In genomic region chr22:23280356-23281052, GRCh38 we compare ENCODE assay signal across 14 cellular contexts.
DNase-seq lines count a peak whose midpoint lies in the region; ATAC-seq, FAIRE-seq and TF ChIP-seq lines count a peak whose summit lies in the region.
"Had no signal": no experiment of that assay in that cellular context is flagged by ENCODE, and none has a peak within 500 bp of the region (broad histone marks: within the 10 kb centered on the region; RNA-seq: fewer than 3 reads in every experiment).

No MANE protein-coding gene starts in this region.

- WGBS in heart left ventricle, 4 donors = 93 to 98% (median 94%) methylated on average over 7 to 13 of the region's 13 CpGs

- FAIRE-seq in urothelium cell line (lab: Jason Lieb, UNC) = peak; percentile 30
- FAIRE-seq: D721Med had no signal

- H3K27me3 Mint-ChIP-seq in activated naive CD4-positive, alpha-beta T cell treated with anti-CD3 and anti-CD28 coated beads for 36 hours (ENCODE audit: low read depth) = no peaks in the 10 kb centered on the region
- H3K27me3 Mint-ChIP-seq in MCF 10A (ENCODE audit: insufficient read depth, unreplicated experiment) = no peaks in the 10 kb centered on the region

- H3K9ac ChIP-seq in mucosa of stomach (ENCODE audit: low read length) = peak overlapping the region; percentile 52

- H3K27ac ChIP-seq in heart left ventricle = peak overlapping the region in 2 of 12 donors; percentile 66 to 82
- no peak overlapping the region for H3K27ac ChIP-seq in gastrocnemius medialis

- intact Hi-C loops in activated naive CD4-positive, alpha-beta T cell treated with anti-CD3 and anti-CD28 coated beads for 36 hours (cut with micrococcal nuclease) = loop anchor here (5.0 to 10.0 kb wide), 2 partner anchors 38 to 326 kb away; no protein-coding TSS in a partner anchor
- intact Hi-C loops in MCF 10A (cut with micrococcal nuclease) = no loop called here
- intact Hi-C loops in heart left ventricle (cut with DNase I) = loop anchor here in 9 of 10 donors (1.0 to 10.0 kb wide), 6 partner anchors 101 to 326 kb away; no protein-coding TSS in a partner anchor
- intact Hi-C loops in gastrocnemius medialis (cut with DNase I; ENCODE audit: low total_unique reads) = no loop called here

- H3K36me3 ChIP-seq in mucosa of stomach (ENCODE audit: control insufficient read depth, insufficient read depth, low read length) (peaks cover 5% of the 10 kb centered on the region), heart left ventricle (peaks cover 0 to 41% (median 23%) of the 10 kb centered on the region in 9 donors), gastrocnemius medialis (no peaks in the 10 kb centered on the region)
- H3K36me3 ChIP-seq: colonic mucosa had no signal

- H3K36me3 Mint-ChIP-seq in activated naive CD4-positive, alpha-beta T cell treated with anti-CD3 and anti-CD28 coated beads for 36 hours (ENCODE audit: low read depth) = peaks cover 8% of the 10 kb centered on the region
- peaks cover 34% of the 10 kb centered on the region for H3K36me3 Mint-ChIP-seq in MCF 10A (ENCODE audit: insufficient read depth, unreplicated experiment)

- no peak for TF ChIP-seq CTCF in MCF 10A (IDR thresholded peaks at IDR 0.05; ENCODE audit: unreplicated experiment)
- TF ChIP-seq CTCF in heart left ventricle (IDR thresholded peaks at IDR 0.05) = no peak
- no peak for TF ChIP-seq CTCF in gastrocnemius medialis (IDR thresholded peaks at IDR 0.05 in 4 of 5, conservative IDR thresholded peaks at IDR 0.05 in 1 of 5)

- POLR2A ChIA-PET in MCF 10A (lab: Yijun Ruan, JAX) = interaction anchor here (2.4 to 2.8 kb wide), 2 partner anchors 54 to 100 kb away, joined by 13 to 18 read pairs; partner anchors contain the start of gene BCR

- in situ Hi-C loops in gastrocnemius medialis (cut with MboI; ENCODE audit: low sequenced_read_pairs in 4 of 4) = loop anchor here in 2 of 4 donors (5.0 to 25.0 kb wide), 2 partner anchors 103 to 318 kb away; no protein-coding TSS in a partner anchor

- H3K9me3 ChIP-seq in mucosa of stomach (ENCODE audit: control insufficient read depth, low read length) (no peaks in the 10 kb centered on the region), heart left ventricle (no peaks in the 10 kb centered on the region), gastrocnemius medialis (no peaks in the 10 kb centered on the region)
- H3K9me3 ChIP-seq: colonic mucosa had no signal

- no TSS peak for BruUV-seq in MCF 10A (replicated peaks; lab: Mats Ljungman, UMichigan)

- H3K27me3 ChIP-seq in mucosa of stomach (ENCODE audit: control insufficient read depth, insufficient read depth, low read length) = no peaks in the 10 kb centered on the region
- H3K27me3 ChIP-seq in heart left ventricle = no peaks in the 10 kb centered on the region
- H3K27me3 ChIP-seq in gastrocnemius medialis = no peaks in the 10 kb centered on the region
- H3K27me3 ChIP-seq: colonic mucosa had no signal

- CTCF ChIA-PET in activated naive CD4-positive, alpha-beta T cell treated with anti-CD3 and anti-CD28 coated beads for 36 hours (lab: Charles Lee) = interaction anchor here (11.5 kb wide), 1 partner anchor 103 kb away, joined by 167 read pairs; the partner anchor contains the start of gene BCR
- CTCF ChIA-PET in MCF 10A (lab: Yijun Ruan, JAX) = interaction anchor here (0.7 to 3.9 kb wide), 7 partner anchors 9 to 107 kb away, joined by 3 to 35 read pairs (median 9); partner anchors contain the start of gene BCR

- H3K4me3 ChIP-seq in mucosa of stomach (ENCODE audit: low read length) (no peak overlapping the region), heart left ventricle (no peak overlapping the region), gastrocnemius medialis (no peak overlapping the region)
- H3K4me3 ChIP-seq: colonic mucosa had no signal

- no peak overlapping the region for H3K4me3 Mint-ChIP-seq in activated naive CD4-positive, alpha-beta T cell treated with anti-CD3 and anti-CD28 coated beads for 36 hours
- no peak overlapping the region for H3K4me3 Mint-ChIP-seq in MCF 10A (ENCODE audit: unreplicated experiment)

- H3K4me1 ChIP-seq in mucosa of stomach (ENCODE audit: control insufficient read depth, insufficient read depth, low read length) (peaks cover 49% of the 10 kb centered on the region), heart left ventricle (peaks cover 0 to 33% (median 19%) of the 10 kb centered on the region in 12 donors), gastrocnemius medialis (peaks cover 0 to 4% of the 10 kb centered on the region in 2 donors)

- peak overlapping the region; percentile 38 for H3K27ac Mint-ChIP-seq in activated naive CD4-positive, alpha-beta T cell treated with anti-CD3 and anti-CD28 coated beads for 36 hours
- peak overlapping the region; percentile 89 for H3K27ac Mint-ChIP-seq in MCF 10A (ENCODE audit: low read depth, unreplicated experiment)

- no peak for DNase-seq in activated naive CD4-positive, alpha-beta T cell treated with anti-CD3 and anti-CD28 coated beads for 36 hours
- no peak for DNase-seq in activated naive CD4-positive, alpha-beta T cell (lab: John Stamatoyannopoulos, UW)
- DNase-seq in MCF 10A (ENCODE audit: unreplicated experiment) (no peak), urothelium cell line (ENCODE audit: low spot score) (no peak), pons (ENCODE audit: low spot score) (no peak), heart left ventricle (no peak), gastrocnemius medialis (no peak)
- DNase-seq: colonic mucosa, H7, midbrain, NCI-H2171 treated with DMSO at 0.1 percent for 48 hours, retina had no signal

- H3K9me3 Mint-ChIP-seq in activated naive CD4-positive, alpha-beta T cell treated with anti-CD3 and anti-CD28 coated beads for 36 hours = no peaks in the 10 kb centered on the region
- no peaks in the 10 kb centered on the region for H3K9me3 Mint-ChIP-seq in MCF 10A (ENCODE audit: unreplicated experiment)

- peaks cover 20% of the 10 kb centered on the region for H3K4me1 Mint-ChIP-seq in activated naive CD4-positive, alpha-beta T cell treated with anti-CD3 and anti-CD28 coated beads for 36 hours (ENCODE audit: low read depth)
- peaks cover 25% of the 10 kb centered on the region for H3K4me1 Mint-ChIP-seq in MCF 10A (ENCODE audit: insufficient read depth, unreplicated experiment)

- TF ChIP-seq POLR2A in heart left ventricle (IDR thresholded peaks at IDR 0.05) = no peak
- TF ChIP-seq POLR2A in gastrocnemius medialis (IDR thresholded peaks at IDR 0.05) = no peak

- no peak for ATAC-seq in heart left ventricle
- ATAC-seq in gastrocnemius medialis = no peak

Comparison
In these comparisons a context has a peak if more than half of its experiments do, and no peak if none do; other contexts are left out.
1. intact Hi-C loops: an anchor here in activated naive CD4-positive, alpha-beta T cell treated with anti-CD3 and anti-CD28 coated beads for 36 hours (5.0 to 10.0 kb wide) and heart left ventricle (1.0 to 10.0 kb wide); none called in MCF 10A and gastrocnemius medialis.